In genomic region chr22:41092023-41092817, GRCh38 we compare ENCODE assay signal across 8 cellular contexts. TPM values are rescaled to one million over a fixed set of nuclear protein-coding genes. Genes with fewer than 3 reads are reported as not detected.
DNase-seq lines count a peak whose midpoint lies in the region; ATAC-seq, FAIRE-seq and TF ChIP-seq lines count a peak whose summit lies in the region.

Gene EP300, plus strand, starts transcription at chr22:41092592. Its CDS starts 413 bp downstream, at chr22:41093005.

- no peaks in the 10 kb centered on the region for H3K9me3 Mint-ChIP-seq in WTC11

- peak within 1 kb of the TSS; percentile 98 for H3K4me3 Mint-ChIP-seq in WTC11

- peaks cover 40% of the 10 kb centered on the region for H3K4me1 Mint-ChIP-seq in WTC11

- peak within 1 kb of the TSS; percentile 99 for H3K27ac Mint-ChIP-seq in WTC11

- CTCF ChIA-PET in WTC11 (lab: Charles Lee): interaction anchor here (1.8 kb wide), 1 partner anchor 169 kb away, joined by 6 read pairs; no protein-coding TSS in a partner anchor

- H3K4me3 ChIP-seq in bronchial epithelial cell (ENCODE audit: low read depth, low read length): peak within 1 kb of the TSS; percentile 99

- TF ChIP-seq CTCF in WTC11 (IDR thresholded peaks at IDR 0.05) (no peak), bronchial epithelial cell (IDR thresholded peaks at IDR 0.05; ENCODE audit: insufficient read depth, low read length, severe bottlenecking) (peak; percentile 40)

- H3K27me3 Mint-ChIP-seq in WTC11 (ENCODE audit: low read depth): no peaks in the 10 kb centered on the region

- no peaks in the 10 kb centered on the region for H3K27me3 ChIP-seq in bronchial epithelial cell (ENCODE audit: control insufficient read depth, insufficient read depth, low read length)

- no peak for FAIRE-seq in bronchial epithelial cell (lab: Jason Lieb, UNC)

- ATAC-seq in HG02588 (IDR thresholded peaks at IDR 0.05; ENCODE audit: unreplicated experiment): peak; percentile 40
- ATAC-seq in WTC11: peak; percentile 4; the same call in 1 of the 2 replicates

- H3K36me3 ChIP-seq in bronchial epithelial cell (ENCODE audit: control insufficient read depth, insufficient read depth, low read length): no peaks in the 10 kb centered on the region

- POLR2A ChIA-PET in WTC11 (lab: Charles Lee): interaction anchor here (0.8 to 3.9 kb wide), 3 partner anchors 20 to 141 kb away, joined by 5 to 30 read pairs (median 10); partner anchors contain the start of gene RBX1

- DNase-seq in NCI-H1436 (lab: John Stamatoyannopoulos, UW) (peak; percentile 56), NCI-H1436 treated with DMSO at 0.1 percent for 48 hours (lab: John Stamatoyannopoulos, UW) (no peak), NCI-H1105 treated with DMSO at 0.1 percent for 48 hours (lab: John Stamatoyannopoulos, UW) (peak; percentile 25), WTC11 (ENCODE audit: low spot score) (peak; percentile 69), bronchial epithelial cell (ENCODE audit: low read depth) (peak; percentile 50), inferior parietal cortex (ENCODE audit: extremely low spot score) (peak; percentile 57)
- peak; percentile 61 to 72 for DNase-seq in stimulated activated CD4-positive, alpha-beta T cell treated with anti-CD3 and anti-CD28 coated beads, Interleukin-12 subunit alpha, Interleukin-12 subunit beta, amount 100 ng/mL, for 24 hours (ENCODE audit: low read depth in 2 of 2)

- H3K36me3 Mint-ChIP-seq in WTC11: peaks cover 21% of the 10 kb centered on the region

TF ChIP-seq in WTC11, 78 proteins besides CTCF, POLR2A, EP300 and RAD21:
- TF ChIP-seq OVOL2 (CRISPR knock-in tag; IDR thresholded peaks at IDR 0.05; ENCODE audit: borderline replicate concordance) (no peak), ELF4 (CRISPR knock-in tag; IDR thresholded peaks at IDR 0.05; ENCODE audit: low read depth) (no peak), E2F4 (CRISPR knock-in tag; IDR thresholded peaks at IDR 0.05; ENCODE audit: borderline replicate concordance, low read depth) (no peak), E2F5 (CRISPR knock-in tag; IDR thresholded peaks at IDR 0.05) (0 out of 2 replicates have a peak, but pooled peaks have one; percentile 11), FOXP1 (CRISPR knock-in tag; IDR thresholded peaks at IDR 0.05; ENCODE audit: borderline replicate concordance) (peak; percentile 29; the same call in 1 of the 2 replicates), ZNF138 (CRISPR knock-in tag; conservative IDR thresholded peaks at IDR 0.05) (no peak), CREM (CRISPR knock-in tag; IDR thresholded peaks at IDR 0.05) (0 out of 2 replicates have a peak, but pooled peaks have one; percentile 27), ATF3 (CRISPR knock-in tag; conservative IDR thresholded peaks at IDR 0.05) (no peak), AFF4 (CRISPR knock-in tag; IDR thresholded peaks at IDR 0.05; ENCODE audit: borderline replicate concordance) (no peak), STAT6 (CRISPR knock-in tag; conservative IDR thresholded peaks at IDR 0.05; ENCODE audit: low read depth) (no peak), ETV6 (CRISPR knock-in tag; IDR thresholded peaks at IDR 0.05) (no peak), ZNF396 (CRISPR knock-in tag; IDR thresholded peaks at IDR 0.05; ENCODE audit: borderline replicate concordance) (no peak), ZNF423 (CRISPR knock-in tag; IDR thresholded peaks at IDR 0.05) (peak; percentile 87), MXD4 (CRISPR knock-in tag; IDR thresholded peaks at IDR 0.05; ENCODE audit: borderline replicate concordance) (no peak), NFYB (CRISPR knock-in tag; conservative IDR thresholded peaks at IDR 0.05; ENCODE audit: low read depth) (no peak), HMGA2 (CRISPR knock-in tag; IDR thresholded peaks at IDR 0.05) (no peak), GABPB1 (CRISPR knock-in tag; IDR thresholded peaks at IDR 0.05) (no peak), TCF7 (CRISPR knock-in tag; IDR thresholded peaks at IDR 0.05; ENCODE audit: low read depth) (no peak), RELA (CRISPR knock-in tag; IDR thresholded peaks at IDR 0.05; ENCODE audit: borderline replicate concordance) (no peak), MLX (CRISPR knock-in tag; IDR thresholded peaks at IDR 0.05) (0 out of 2 replicates have a peak, but pooled peaks have one; percentile 56), EMX1 (CRISPR knock-in tag; IDR thresholded peaks at IDR 0.05) (no peak)

RNA-seq across cellular contexts. Expression of gene EP300, which starts in this region (rescaled TPM):
- 95.6 to 97.1 TPM (median 95.8 TPM) in 3 replicates for total RNA-seq in WTC11 (2021)
- 24.0 and 30.5 TPM in 2 replicates for total RNA-seq in bronchial epithelial cell
